ENCODE assay signal across 1 cellular context in genomic region chr7:129670636-129671035, GRCh38.
TF ChIP-seq lines count a peak whose summit lies in the region.

No MANE protein-coding gene starts in this region.

TF ChIP-seq in endothelial cell of umbilical vein, 7 proteins besides CTCF, POLR2A, EP300 and RAD21 (continued from another document):
- TF ChIP-seq EZH2 (IDR thresholded peaks at IDR 0.05; ENCODE audit: borderline replicate concordance, low read depth, low read length, severe bottlenecking): no peak
- no peak for TF ChIP-seq POLR2AphosphoS5 (IDR thresholded peaks at IDR 0.05; ENCODE audit: insufficient read depth, low read depth, low read length)
- no peak for TF ChIP-seq JUN (IDR thresholded peaks at IDR 0.05; ENCODE audit: borderline replicate concordance, insufficient read depth, insufficient read length, low read depth)
- no peak for TF ChIP-seq GATA2 (IDR thresholded peaks at IDR 0.05; ENCODE audit: insufficient read depth, insufficient read length, low read depth, low read length)
- no peak for TF ChIP-seq MAX (IDR thresholded peaks at IDR 0.05; ENCODE audit: insufficient read depth, insufficient read length)
TF ChIP-seq in endothelial cell of umbilical vein: peak in this region for 0.
